23 cellular contexts compared by ENCODE assay signal in genomic region chr7:141001122-141001521, GRCh38.
"Had no signal": no experiment of that assay in that cellular context is flagged by ENCODE, and none has a peak within 500 bp of the region (broad histone marks: within the 10 kb centered on the region; RNA-seq: fewer than 3 reads in every experiment).

No MANE protein-coding gene starts in this region.

- H3K27ac ChIP-seq: esophagus squamous epithelium, gastrocnemius medialis, lower lobe of right lung, thoracic aorta, upper lobe of left lung had no signal

- DNase-seq: activated CD4-positive, alpha-beta memory T cell treated with anti-CD3 and anti-CD28 coated beads, Interleukin-2, amount 10 ng/mL, durations not matched to agents 7 days and 5 days; activated CD4-positive, alpha-beta T cell treated with anti-CD3 and anti-CD28 coated beads, Interleukin-2, amount 10 ng/mL, durations not matched to agents 24 days and 14 days; activated effector memory CD4-positive, alpha-beta T cell treated with anti-CD3 and anti-CD28 coated beads, Interleukin-2, amount 50 U/mL, for 16 hours; activated naive CD4-positive, alpha-beta T cell treated with anti-CD3 and anti-CD28 coated beads, Interleukin-2, amount 50 U/mL, for 16 hours; activated naive CD8-positive, alpha-beta T cell treated with anti-CD3 and anti-CD28 coated beads, Interleukin-2, amount 50 U/mL, for 24 hours; cerebellar nuclear complex; cortex of kidney; endodermal cell; esophagus squamous epithelium; gastrocnemius medialis; head of caudate nucleus; left colon; lower lobe of right lung; mesendoderm; mucosa of descending colon; nucleus accumbens; retina; stimulated activated CD4-positive, alpha-beta T cell treated with anti-CD3 and anti-CD28 coated beads, Interleukin-2, amount 100 ng/mL, for 48 hours; stimulated activated naive CD4-positive, alpha-beta T cell treated with Interleukin-2 at 50 U/mL for 16 hours had no signal

- FAIRE-seq: islet of Langerhans had no signal

- H3K9me3 ChIP-seq: esophagus squamous epithelium, gastrocnemius medialis, lower lobe of right lung, mucosa of descending colon, thoracic aorta, upper lobe of left lung had no signal

- H3K27me3 ChIP-seq: esophagus squamous epithelium, gastrocnemius medialis, upper lobe of left lung had no signal

- H3K4me1 ChIP-seq: esophagus squamous epithelium, gastrocnemius medialis, lower lobe of right lung, upper lobe of left lung had no signal

- H3K4me3 ChIP-seq: esophagus squamous epithelium, gastrocnemius medialis, lower lobe of right lung, mucosa of descending colon, thoracic aorta, upper lobe of left lung had no signal

- ATAC-seq: activated CD4-positive, CD25-positive, alpha-beta regulatory T cell treated with anti-CD3 and anti-CD28 coated beads, Interleukin-2, amount 50 U/mL, for 24 hours; activated naive CD8-positive, alpha-beta T cell treated with anti-CD3 and anti-CD28 coated beads, Interleukin-2, amount 50 U/mL, for 24 hours; gastrocnemius medialis; left colon; lower lobe of right lung; mucosa of descending colon had no signal
